ENCODE assay signal across 10 cellular contexts in the genomic region with DNA sequence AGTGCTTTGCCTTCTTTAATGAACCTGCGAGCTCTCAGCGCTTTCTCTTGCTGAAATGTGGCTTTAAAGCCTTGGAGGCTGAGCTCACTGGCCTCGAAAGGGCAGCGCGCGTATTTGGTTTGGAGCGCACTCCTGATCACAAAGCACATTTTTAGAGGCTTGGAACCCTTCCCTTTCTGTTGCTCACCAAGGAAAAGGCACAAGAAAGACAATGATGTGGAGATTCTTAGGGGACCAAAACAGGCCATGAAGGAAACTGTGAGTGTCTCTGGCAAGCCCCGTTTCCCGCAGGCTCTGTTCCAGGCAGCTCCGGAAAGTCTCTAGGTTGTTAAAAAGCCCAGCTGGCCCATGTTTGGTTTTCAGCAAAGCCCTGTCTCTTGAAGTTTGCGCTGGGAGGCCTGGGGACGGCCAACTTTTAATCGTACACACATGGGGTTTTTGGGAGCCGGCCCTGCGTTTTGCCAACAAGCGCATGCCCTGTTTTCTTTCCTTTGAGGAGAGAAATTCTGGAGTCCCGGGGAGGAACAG. TPM values are rescaled to one million over a fixed set of nuclear protein-coding genes. Genes with fewer than 3 reads are reported as not detected.
DNase-seq lines count a peak whose midpoint lies in the region; TF ChIP-seq lines count a peak whose summit lies in the region.
"Had no signal": no experiment of that assay in that cellular context is flagged by ENCODE, and none has a peak within 500 bp of the region (broad histone marks: within the 10 kb centered on the region; RNA-seq: fewer than 3 reads in every experiment).

No MANE protein-coding gene starts in this region.

- H3K4me3 Mint-ChIP-seq in CD8-positive, alpha-beta memory T cell = no peak overlapping the region
- H3K4me3 Mint-ChIP-seq: activated T-cell treated with anti-CD3 and anti-CD28 coated beads, Interleukin-2, amount 50 U/mL, for 72 hours; T-helper 1 cell treated with Interleukin-12 subunit alpha and Interleukin-12 subunit beta and Interleukin-4 antibody, amounts not matched to agents 30 μg/mL and 1 μg/mL, for 36 hours had no signal

- peaks cover 0 to 2% (median 0%) of the 10 kb centered on the region in 5 donors for H3K9me3 Mint-ChIP-seq in CD8-positive, alpha-beta memory T cell
- H3K9me3 Mint-ChIP-seq: activated T-cell treated with anti-CD3 and anti-CD28 coated beads, Interleukin-2, amount 50 U/mL, for 72 hours; T-helper 1 cell treated with Interleukin-12 subunit alpha and Interleukin-12 subunit beta and Interleukin-4 antibody, amounts not matched to agents 30 μg/mL and 1 μg/mL, for 36 hours had no signal

- BruUV-seq in A673 (replicated peaks; lab: Mats Ljungman, UMichigan) = no TSS peak

- peak overlapping the region; percentile 22 for H3K27ac ChIP-seq in A673 (ENCODE audit: low read depth, low read length, poor library complexity, severe bottlenecking)
- H3K27ac ChIP-seq in ovary = peak overlapping the region; percentile 78 to 85
- no peak overlapping the region for H3K27ac ChIP-seq in CD8-positive, alpha-beta memory T cell (ENCODE audit: low read depth, low read length)

- DNase-seq in A673 (ENCODE audit: low spot score) (no peak), astrocyte of the hippocampus (ENCODE audit: low read depth, low spot score) (peak; percentile 94), cardiac septum (ENCODE audit: low spot score) (peak; percentile 84), ovary (peak; percentile 81 to 89 (median 84)), CD1c-positive myeloid dendritic cell (ENCODE audit: extremely low spot score) (no peak), HAP-1 (ENCODE audit: low spot score in 2 of 2) (no peak), kidney glomerular epithelial cell (lab: John Stamatoyannopoulos, UW) (no peak)
- no peak for DNase-seq in CD8-positive, alpha-beta memory T cell
- DNase-seq: activated T-cell treated with anti-CD3 and anti-CD28 coated beads, Interleukin-2, amount 50 U/mL, for 72 hours had no signal

- POLR2A ChIA-PET in A673 (lab: Charles Lee; ENCODE audit: low non-redundant PET) = no interaction called here
- POLR2A ChIA-PET in CD8-positive, alpha-beta memory T cell (lab: Charles Lee) = no interaction called here

- no peaks in the 10 kb centered on the region for H3K36me3 Mint-ChIP-seq in CD8-positive, alpha-beta memory T cell

- no peaks in the 10 kb centered on the region for H3K4me1 Mint-ChIP-seq in CD8-positive, alpha-beta memory T cell

- CTCF ChIA-PET in A673 (lab: Charles Lee) = no interaction called here
- CTCF ChIA-PET in CD8-positive, alpha-beta memory T cell (lab: Charles Lee) = no interaction called here

- intact Hi-C loops in A673 (cut with micrococcal nuclease; ENCODE audit: unreplicated experiment) = no loop called here
- intact Hi-C loops in cardiac septum (cut with DNase I) = loop anchor here (2.0 kb wide), 1 partner anchor 18 kb away; no protein-coding TSS in a partner anchor
- intact Hi-C loops in ovary (cut with DNase I) = no loop called here

- WGBS in ovary, 3 donors = 3 to 12% (median 8%) methylated on average over 17 of the region's 17 CpGs

- TF ChIP-seq POLR2A in ovary (IDR thresholded peaks at IDR 0.05) = peak; percentile 13

- TF ChIP-seq CTCF in A673 (conservative IDR thresholded peaks at IDR 0.05; ENCODE audit: low read depth, low read length) (no peak), ovary (IDR thresholded peaks at IDR 0.05) (no peak)

- H3K4me1 ChIP-seq in A673 (ENCODE audit: insufficient read depth, low read length, poor library complexity, severe bottlenecking) = no peaks in the 10 kb centered on the region
- peaks cover 13% of the 10 kb centered on the region for H3K4me1 ChIP-seq in ovary (ENCODE audit: insufficient read depth)
- no peaks in the 10 kb centered on the region for H3K4me1 ChIP-seq in CD8-positive, alpha-beta memory T cell (ENCODE audit: insufficient read depth, low read length)
- H3K4me1 ChIP-seq in HAP-1 = no peaks in the 10 kb centered on the region

- H3K9me3 ChIP-seq in A673 (ENCODE audit: low read depth, low read length, poor library complexity, severe bottlenecking) (peaks cover 5% of the 10 kb centered on the region), ovary (no peaks in the 10 kb centered on the region), HAP-1 (peaks cover 2% of the 10 kb centered on the region; the same call in 1 of the 2 replicates)
- H3K9me3 ChIP-seq in CD8-positive, alpha-beta memory T cell (ENCODE audit: low read length) = no peaks in the 10 kb centered on the region

- H3K4me3 ChIP-seq in A673 (ENCODE audit: low read depth, low read length, poor library complexity, severe bottlenecking) = no peak overlapping the region
- no peak overlapping the region for H3K4me3 ChIP-seq in ovary
- no peak overlapping the region for H3K4me3 ChIP-seq in CD8-positive, alpha-beta memory T cell (ENCODE audit: low read length)
- H3K4me3 ChIP-seq in HAP-1 = no peak overlapping the region

- H3K27me3 ChIP-seq in A673 (replicated peaks; ENCODE audit: insufficient read depth, low read depth, low read length, poor library complexity) (no peaks in the 10 kb centered on the region), ovary (no peaks in the 10 kb centered on the region), HAP-1 (ENCODE audit: low read depth) (no peaks in the 10 kb centered on the region)
- no peaks in the 10 kb centered on the region for H3K27me3 ChIP-seq in CD8-positive, alpha-beta memory T cell (ENCODE audit: insufficient read depth, low read length, poor library complexity, severe bottlenecking)

- no peak overlapping the region for H3K27ac Mint-ChIP-seq in CD8-positive, alpha-beta memory T cell
- H3K27ac Mint-ChIP-seq: activated T-cell treated with anti-CD3 and anti-CD28 coated beads, Interleukin-2, amount 50 U/mL, for 72 hours; T-helper 1 cell treated with Interleukin-12 subunit alpha and Interleukin-12 subunit beta and Interleukin-4 antibody, amounts not matched to agents 30 μg/mL and 1 μg/mL, for 36 hours had no signal

- H3K36me3 ChIP-seq in A673 (ENCODE audit: insufficient read depth, low read length, poor library complexity, severe bottlenecking) (peaks cover 13% of the 10 kb centered on the region), ovary (no peaks in the 10 kb centered on the region), HAP-1 (replicated peaks) (no peaks in the 10 kb centered on the region; the same call in 1 of the 2 replicates)
- no peaks in the 10 kb centered on the region for H3K36me3 ChIP-seq in CD8-positive, alpha-beta memory T cell (ENCODE audit: insufficient read depth, low read length)

- H3K27me3 Mint-ChIP-seq in CD8-positive, alpha-beta memory T cell = peaks cover 3 to 5% of the 10 kb centered on the region in 2 donors

- TF ChIP-seq EP300 in ovary (IDR thresholded peaks at IDR 0.05) = peak; percentile 5

- in situ Hi-C loops in HAP-1 (cut with MboI; ENCODE audit: low sequenced_read_pairs) = no loop called here

RNA-seq across cellular contexts. Expression of gene SPC24, which starts 9.4 kb away (rescaled TPM):
- total RNA-seq in A673 (2021) = 97.6 and 107 TPM in 2 replicates
- total RNA-seq in cardiac septum = 3.8 TPM
- 1 to 10 TPM in 4 of 7 donors, under 1 TPM in 2, not detected in 1; 0.93 to 2.7 (median 1.0) TPM for total RNA-seq in ovary
- polyA plus RNA-seq in ovary = under 1 TPM; 0.47 to 0.78 TPM
- total RNA-seq in CD8-positive, alpha-beta memory T cell = 10 to 100 TPM; 35.3 to 37.2 TPM
- not detected for polyA plus RNA-seq in CD8-positive, alpha-beta memory T cell

RNA-seq across cellular contexts. Expression of gene KANK2, which starts 32.4 kb away (rescaled TPM):
- total RNA-seq in A673 (2021) (85.8 and 90.9 TPM in 2 replicates), cardiac septum (499 TPM), ovary (100 to 1,000 TPM; 238 to 642 (median 479) TPM)
- 100 to 1,000 TPM; 289 to 433 TPM for polyA plus RNA-seq in ovary
- total RNA-seq in CD8-positive, alpha-beta memory T cell = 1 to 10 TPM; 2.0 to 2.3 TPM
- 0.16 TPM for polyA plus RNA-seq in CD8-positive, alpha-beta memory T cell

Comparison
In these comparisons a context has a peak if more than half of its experiments do, and no peak if none do; other contexts are left out.
1. DNase-seq: peak in astrocyte of the hippocampus (single experiment), cardiac septum (single experiment) and ovary (5 of 5); none in A673 (single experiment), CD1c-positive myeloid dendritic cell (single experiment), CD8-positive, alpha-beta memory T cell (0 of 5), HAP-1 (0 of 2) and kidney glomerular epithelial cell (single experiment).
2. RNA of gene KANK2, which starts 32.4 kb away (total RNA-seq): 499 TPM in cardiac septum (single experiment), 238 to 642 TPM in ovary and 85.8 to 90.9 TPM in A673; 2.0 to 2.3 TPM in CD8-positive, alpha-beta memory T cell; every median in the first group is over 10 times any median in the second.